Comparison of ENCODE assay signal across 1 cellular context in genomic region chr9:137028281-137029057, GRCh38.
TF ChIP-seq lines count a peak whose summit lies in the region.

No MANE protein-coding gene starts in this region.

TF ChIP-seq in H1, 55 proteins besides CTCF, POLR2A, EP300 and RAD21:
- TF ChIP-seq SP4 (IDR thresholded peaks at IDR 0.05; ENCODE audit: low read length) (no peak), JUND (IDR thresholded peaks at IDR 0.05; ENCODE audit: low read length) (no peak), ATF2 (IDR thresholded peaks at IDR 0.05; ENCODE audit: low read length) (no peak), TAF1 (IDR thresholded peaks at IDR 0.05; ENCODE audit: low read depth, low read length) (no peak), HDAC2 (IDR thresholded peaks at IDR 0.05; ENCODE audit: borderline replicate concordance in 1 of 2, low read depth in 2 of 2, low read length in 2 of 2) (no peak), TAF7 (optimal IDR thresholded peaks at IDR 0.05; ENCODE audit: borderline replicate concordance, low read depth, low read length) (no peak), BCL11A (IDR thresholded peaks at IDR 0.05; ENCODE audit: low read depth in 2 of 2, low read length in 2 of 2) (no peak), SIX5 (IDR thresholded peaks at IDR 0.05; ENCODE audit: low read depth, low read length) (no peak), ATF3 (IDR thresholded peaks at IDR 0.05; ENCODE audit: insufficient read depth, low read depth, low read length) (no peak), BACH1 (IDR thresholded peaks at IDR 0.05; ENCODE audit: low read length) (no peak), RXRA (IDR thresholded peaks at IDR 0.05; ENCODE audit: insufficient read depth, low read depth, low read length) (no peak), YY1 (IDR thresholded peaks at IDR 0.05; ENCODE audit: low read depth, low read length) (no peak), POLR2AphosphoS5 (IDR thresholded peaks at IDR 0.05; ENCODE audit: low read depth, low read length) (no peak), BRCA1 (IDR thresholded peaks at IDR 0.05; ENCODE audit: low read depth, low read length) (no peak), CBX5 (IDR thresholded peaks at IDR 0.05; ENCODE audit: low read depth, low read length) (no peak), GABPA (IDR thresholded peaks at IDR 0.05; ENCODE audit: borderline replicate concordance, insufficient read depth, low read length) (no peak), HDAC6 (IDR thresholded peaks at IDR 0.05; ENCODE audit: low read depth, low read length) (no peak), CBX8 (IDR thresholded peaks at IDR 0.05; ENCODE audit: borderline replicate concordance, low read depth, low read length) (no peak), KDM4A (IDR thresholded peaks at IDR 0.05; ENCODE audit: low read depth, low read length, severe bottlenecking) (peak; percentile 70), SIN3A (conservative IDR thresholded peaks at IDR 0.05 in 1 of 2, IDR thresholded peaks at IDR 0.05 in 1 of 2; ENCODE audit: low read depth in 1 of 2, low read length in 2 of 2) (no peak; a peak in 1 of 4 replicates), SRF (IDR thresholded peaks at IDR 0.05; ENCODE audit: low read depth, low read length) (no peak), ASH2L (IDR thresholded peaks at IDR 0.05; ENCODE audit: low read length) (peak; percentile 61), RNF2 (IDR thresholded peaks at IDR 0.05; ENCODE audit: borderline replicate concordance, low read depth, low read length, missing control alignments, poor library complexity, severe bottlenecking) (no peak), JUN (IDR thresholded peaks at IDR 0.05; ENCODE audit: low read depth, low read length) (no peak), TCF12 (IDR thresholded peaks at IDR 0.05; ENCODE audit: low read depth, low read length) (no peak), GTF2F1 (IDR thresholded peaks at IDR 0.05; ENCODE audit: borderline replicate concordance, low read depth, low read length) (no peak), E2F6 (IDR thresholded peaks at IDR 0.05) (peak; percentile 58), KDM5A (IDR thresholded peaks at IDR 0.05; ENCODE audit: low read length) (no peak), NRF1 (IDR thresholded peaks at IDR 0.05; ENCODE audit: low read depth, low read length) (no peak), SUZ12 (IDR thresholded peaks at IDR 0.05; ENCODE audit: low read length) (no peak), TBP (IDR thresholded peaks at IDR 0.05; ENCODE audit: low read depth, low read length) (no peak), USF2 (IDR thresholded peaks at IDR 0.05; ENCODE audit: low read length) (no peak), MAFK (IDR thresholded peaks at IDR 0.05; ENCODE audit: low read depth, low read length) (no peak), SAP30 (IDR thresholded peaks at IDR 0.05; ENCODE audit: insufficient read depth, insufficient replicate concordance, low read length) (no peak), TEAD4 (IDR thresholded peaks at IDR 0.05; ENCODE audit: low read depth, low read length) (no peak), SP2 (IDR thresholded peaks at IDR 0.05; ENCODE audit: low read length) (no peak), RBBP5 (IDR thresholded peaks at IDR 0.05; ENCODE audit: borderline replicate concordance, low read depth, low read length) (no peak), EGR1 (IDR thresholded peaks at IDR 0.05; ENCODE audit: borderline replicate concordance, low read depth, low read length) (peak; percentile 60; the same call in 1 of the 2 replicates), PHF8 (conservative IDR thresholded peaks at IDR 0.05; ENCODE audit: low read depth, low read length) (no peak), RFX5 (IDR thresholded peaks at IDR 0.05; ENCODE audit: borderline replicate concordance, low read depth, low read length) (no peak), CREB1 (IDR thresholded peaks at IDR 0.05) (no peak), EZH2 (IDR thresholded peaks at IDR 0.05; ENCODE audit: low read depth, low read length, severe bottlenecking) (peak; percentile 8), SP1 (IDR thresholded peaks at IDR 0.05; ENCODE audit: low read depth, low read length) (no peak)
